8 cellular contexts compared by ENCODE assay signal in the genomic region with DNA sequence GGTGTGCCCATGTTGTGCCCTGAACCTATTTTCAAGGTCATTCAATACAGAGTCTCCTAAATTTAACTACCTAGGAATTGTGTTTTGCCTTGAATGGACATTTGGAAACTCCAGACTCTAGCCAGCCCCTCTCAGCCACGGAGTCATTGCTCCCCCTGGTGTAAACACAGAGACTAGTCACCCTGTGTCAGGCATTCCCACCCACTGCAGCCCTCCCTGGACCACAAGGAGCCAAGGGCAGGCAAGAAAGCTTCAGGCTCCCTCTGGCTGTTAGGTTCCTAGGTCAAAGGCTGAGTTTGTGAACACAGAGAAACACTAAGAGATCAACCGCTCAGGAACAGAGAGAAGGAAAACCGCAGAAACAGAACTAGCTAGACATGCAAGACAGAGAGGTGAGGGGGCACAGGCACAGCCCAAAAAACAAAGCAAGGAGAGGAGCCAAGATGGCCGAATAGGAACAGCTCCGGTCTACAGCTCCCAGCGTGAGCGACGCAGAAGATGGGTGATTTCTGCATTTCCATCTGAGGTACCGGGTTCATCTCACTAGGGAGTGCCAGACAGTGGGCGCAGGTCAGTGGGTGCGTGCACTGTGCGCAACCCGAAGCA. TPM values are rescaled to one million over a fixed set of nuclear protein-coding genes. Genes with fewer than 3 reads are reported as not detected.
A peak's percentile ranks its signal among the peaks of the same experiment; 100 is the strongest.
DNase-seq lines count a peak whose midpoint lies in the region; ATAC-seq and TF ChIP-seq lines count a peak whose summit lies in the region.
"Not testable (repeated sequence)": the region's sequence is repeated elsewhere in the genome, so short reads cannot be mapped to it uniquely, and the experiment has no call there.

No MANE protein-coding gene starts in this region.

- H3K27ac ChIP-seq in esophagus muscularis mucosa (replicated peaks in 1 of 4) = not testable (repeated sequence)

- intact Hi-C loops in esophagus muscularis mucosa (cut with DNase I) = not testable (repeated sequence)

- 76% methylated on average over 9 of the region's 13 CpGs for WGBS in esophagus muscularis mucosa

- H3K4me3 ChIP-seq in NT2/D1 (ENCODE audit: insufficient read length, low read depth) = peak overlapping the region; percentile 2
- H3K4me3 ChIP-seq in esophagus muscularis mucosa = not testable (repeated sequence)

- H3K27me3 ChIP-seq in NT2/D1 (ENCODE audit: insufficient read depth, insufficient read length); esophagus muscularis mucosa: not testable (repeated sequence)

- not testable (repeated sequence) for H3K36me3 Mint-ChIP-seq in activated T-helper 17 cell treated with anti-CD3 and anti-CD28 coated beads, Interleukin-2, amount 50 U/mL, for 72 hours (ENCODE audit: low read depth); osteocyte (ENCODE audit: unreplicated experiment)

- not testable (repeated sequence) for H3K9me3 ChIP-seq in NT2/D1 (ENCODE audit: insufficient read depth, low read length); esophagus muscularis mucosa

- H3K36me3 ChIP-seq in NT2/D1 (ENCODE audit: insufficient read depth, insufficient read length, low read length); esophagus muscularis mucosa: not testable (repeated sequence)

- DNase-seq in A172 (ENCODE audit: low spot score) (peak; percentile 13), ELF-1 (ENCODE audit: low read depth, low spot score) (peak; percentile 67), LoVo (ENCODE audit: low spot score) (peak; percentile 37), NT2/D1 (ENCODE audit: low read depth, low spot score) (peak; percentile 32), islet precursor cell (peak; percentile 64)
- DNase-seq in esophagus muscularis mucosa (ENCODE audit: extremely low spot score); osteocyte (ENCODE audit: extremely low spot score, unreplicated experiment): not testable (repeated sequence)

- H3K4me1 ChIP-seq in NT2/D1 (ENCODE audit: insufficient read depth, insufficient read length); esophagus muscularis mucosa: not testable (repeated sequence)

- H3K9me3 Mint-ChIP-seq in activated T-helper 17 cell treated with anti-CD3 and anti-CD28 coated beads, Interleukin-2, amount 50 U/mL, for 72 hours; osteocyte (ENCODE audit: unreplicated experiment): not testable (repeated sequence)

- H3K27me3 Mint-ChIP-seq in activated T-helper 17 cell treated with anti-CD3 and anti-CD28 coated beads, Interleukin-2, amount 50 U/mL, for 72 hours; osteocyte (ENCODE audit: unreplicated experiment): not testable (repeated sequence)

- H3K4me1 Mint-ChIP-seq in activated T-helper 17 cell treated with anti-CD3 and anti-CD28 coated beads, Interleukin-2, amount 50 U/mL, for 72 hours; osteocyte (ENCODE audit: unreplicated experiment): not testable (repeated sequence)

- H3K27ac Mint-ChIP-seq in activated T-helper 17 cell treated with anti-CD3 and anti-CD28 coated beads, Interleukin-2, amount 50 U/mL, for 72 hours; osteocyte (ENCODE audit: unreplicated experiment): not testable (repeated sequence)

- not testable (repeated sequence) for H3K9ac ChIP-seq in NT2/D1 (ENCODE audit: insufficient read length, low read depth)

- peak in 2 of 3 experiments; percentile 27 to 39 for TF ChIP-seq CTCF in esophagus muscularis mucosa (IDR thresholded peaks at IDR 0.05)
- peak; percentile 44 for TF ChIP-seq CTCF in osteocyte (IDR thresholded peaks at IDR 0.05)

- TF ChIP-seq EP300 in esophagus muscularis mucosa (IDR thresholded peaks at IDR 0.05) = not testable (repeated sequence)

- TF ChIP-seq POLR2A in esophagus muscularis mucosa (IDR thresholded peaks at IDR 0.05; ENCODE audit: low read depth) = not testable (repeated sequence)

- not testable (repeated sequence) for H3K4me3 Mint-ChIP-seq in activated T-helper 17 cell treated with anti-CD3 and anti-CD28 coated beads, Interleukin-2, amount 50 U/mL, for 72 hours; osteocyte (ENCODE audit: unreplicated experiment)

- peak; percentile 35 for ATAC-seq in activated T-helper 17 cell treated with anti-CD3 and anti-CD28 coated beads, Interleukin-2, amount 50 U/mL, for 72 hours (replicated peaks)

RNA-seq across cellular contexts. Expression of a gene that starts 32.7 kb away (rescaled TPM):
- not detected in 2 replicates for total RNA-seq in A172 (2014; rRNA removed; shearing (Covaris generic))
- not detected for total RNA-seq in activated T-helper 17 cell treated with anti-CD3 and anti-CD28 coated beads, Interleukin-2, amount 50 U/mL, for 72 hours
- total RNA-seq in esophagus muscularis mucosa (under 1 TPM in 1 of 4 donors, not detected in 3; 0.52 TPM), osteocyte (not detected in 2 replicates)
